Comparison of ENCODE assay signal across 16 cellular contexts in the genomic region with DNA sequence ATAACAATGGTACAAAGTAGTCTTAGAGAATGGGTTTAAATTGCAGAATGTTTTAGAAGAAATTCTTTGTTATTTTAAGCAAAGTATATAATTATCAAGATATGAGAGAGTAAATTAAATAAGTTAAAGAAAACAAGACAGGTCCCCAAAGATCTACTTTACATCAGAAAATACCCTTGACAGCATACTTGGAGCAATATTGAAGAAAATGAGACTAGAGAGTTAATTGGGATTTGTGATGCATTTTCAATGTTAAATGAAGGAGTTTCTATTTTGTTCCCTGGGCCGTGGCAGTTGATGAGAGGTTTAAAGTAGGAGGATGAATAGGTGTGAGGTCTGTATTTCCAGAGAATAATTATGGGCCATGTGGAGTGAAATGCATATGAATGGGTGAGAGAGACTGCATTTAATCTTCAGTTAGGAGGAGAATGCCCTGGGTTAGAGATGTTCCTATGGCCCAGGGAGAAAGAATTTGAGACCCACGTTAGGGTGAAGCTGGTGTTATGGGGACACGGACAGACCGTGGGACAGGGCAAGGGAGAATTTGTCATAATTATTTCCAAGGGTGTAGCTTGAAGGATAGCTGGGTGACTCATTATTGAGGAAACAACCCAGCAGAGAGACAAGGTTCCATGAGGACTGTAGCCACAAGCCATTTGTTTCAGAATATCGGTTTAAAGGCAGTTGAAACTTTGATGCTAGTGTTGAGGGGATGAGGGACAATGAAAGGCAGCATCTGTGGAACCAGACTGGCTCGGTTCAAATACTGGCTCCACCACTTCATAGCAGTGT. TPM values are rescaled to one million over a fixed set of nuclear protein-coding genes. Genes with fewer than 3 reads are reported as not detected.
DNase-seq lines count a peak whose midpoint lies in the region; ATAC-seq, FAIRE-seq and TF ChIP-seq lines count a peak whose summit lies in the region.
"Had no signal": no experiment of that assay in that cellular context is flagged by ENCODE, and none has a peak within 500 bp of the region (broad histone marks: within the 10 kb centered on the region; RNA-seq: fewer than 3 reads in every experiment).

No MANE protein-coding gene starts in this region.

- intact Hi-C loops in spleen (cut with DNase I; ENCODE audit: low total_unique reads) = no loop called here

- H3K27me3 ChIP-seq in bronchial epithelial cell (ENCODE audit: control insufficient read depth, insufficient read depth, low read length) = no peaks in the 10 kb centered on the region
- H3K27me3 ChIP-seq in spleen (replicated peaks in 1 of 7) = no peaks in the 10 kb centered on the region
- H3K27me3 ChIP-seq: upper lobe of left lung had no signal

- peak overlapping the region in 7 of 8 donors; percentile 4 to 76 (median 35) for H3K27ac ChIP-seq in spleen
- H3K27ac ChIP-seq: KMS-11, upper lobe of left lung had no signal

- H3K4me1 Mint-ChIP-seq in activated naive CD4-positive, alpha-beta T cell treated with anti-CD3 and anti-CD28 coated beads, Interleukin-2, amount 50 U/mL, for 24 hours = peaks cover 55% of the 10 kb centered on the region

- peak overlapping the region; percentile 31 for H3K27ac Mint-ChIP-seq in activated naive CD4-positive, alpha-beta T cell treated with anti-CD3 and anti-CD28 coated beads, Interleukin-2, amount 50 U/mL, for 24 hours
- H3K27ac Mint-ChIP-seq: stimulated activated effector memory CD8-positive, alpha-beta T cell treated with anti-CD3 and anti-CD28 coated beads, Interleukin-12 subunit alpha, Interleukin-12 subunit beta, amount 100 ng/mL, for 72 hours had no signal

- in situ Hi-C loops in G401 (cut with HindIII; ENCODE audit: low sequenced_read_pairs) = no loop called here

- H3K36me3 Mint-ChIP-seq in activated naive CD4-positive, alpha-beta T cell treated with anti-CD3 and anti-CD28 coated beads, Interleukin-2, amount 50 U/mL, for 24 hours = peaks cover 24% of the 10 kb centered on the region

- no peak for TF ChIP-seq POLR2A in spleen (IDR thresholded peaks at IDR 0.05)

- H3K9me3 ChIP-seq in spleen = peaks cover 0 to 4% (median 0%) of the 10 kb centered on the region in 8 donors
- H3K9me3 ChIP-seq: upper lobe of left lung had no signal

- no peak for ATAC-seq in HG03139 (IDR thresholded peaks at IDR 0.05; ENCODE audit: unreplicated experiment)
- ATAC-seq: activated T-cell treated with anti-CD3 and anti-CD28 coated beads, Interleukin-2, amount 50 U/mL, for 4 hours; stimulated activated effector memory CD8-positive, alpha-beta T cell treated with anti-CD3 and anti-CD28 coated beads, Interleukin-12 subunit alpha, Interleukin-12 subunit beta, amount 100 ng/mL, for 72 hours had no signal

- H3K36me3 ChIP-seq in bronchial epithelial cell (ENCODE audit: control insufficient read depth, insufficient read depth, low read length) (no peaks in the 10 kb centered on the region), spleen (peaks cover 0 to 40% (median 0%) of the 10 kb centered on the region in 6 donors)

- H3K27me3 Mint-ChIP-seq in activated naive CD4-positive, alpha-beta T cell treated with anti-CD3 and anti-CD28 coated beads, Interleukin-2, amount 50 U/mL, for 24 hours = no peaks in the 10 kb centered on the region

- 92 to 97% (median 94%) methylated on average over 6 of the region's 6 CpGs for WGBS in spleen, 5 donors

- no peak for FAIRE-seq in bronchial epithelial cell (lab: Jason Lieb, UNC)

- no peak for TF ChIP-seq CTCF in bronchial epithelial cell (IDR thresholded peaks at IDR 0.05; ENCODE audit: insufficient read depth, low read length, severe bottlenecking)
- no peak for TF ChIP-seq CTCF in spleen (IDR thresholded peaks at IDR 0.05 in 8 of 11, conservative IDR thresholded peaks at IDR 0.05 in 3 of 11)

- no peak for DNase-seq in activated naive CD4-positive, alpha-beta T cell treated with anti-CD3 and anti-CD28 coated beads, Interleukin-2, amount 50 U/mL, for 16 hours
- DNase-seq in MV-4-11 (lab: John Stamatoyannopoulos, UW) = peak; percentile 21
- DNase-seq in bronchial epithelial cell (ENCODE audit: low read depth) = peak; percentile 34
- no peak for DNase-seq in spleen
- DNase-seq in G401 (ENCODE audit: low spot score) = no peak
- DNase-seq in globus pallidus (ENCODE audit: low spot score) = no peak
- DNase-seq: activated T-cell treated with anti-CD3 and anti-CD28 coated beads, Interleukin-2, amount 50 U/mL, for 4 hours; amygdala; GDM1; NCI-H146; NCI-H446; upper lobe of left lung had no signal

- peaks cover 36 to 100% (median 74%) of the 10 kb centered on the region in 6 donors for H3K4me1 ChIP-seq in spleen
- H3K4me1 ChIP-seq: upper lobe of left lung had no signal

- H3K9me3 Mint-ChIP-seq in activated naive CD4-positive, alpha-beta T cell treated with anti-CD3 and anti-CD28 coated beads, Interleukin-2, amount 50 U/mL, for 24 hours = peaks cover 5% of the 10 kb centered on the region
- H3K9me3 Mint-ChIP-seq: activated T-cell treated with anti-CD3 and anti-CD28 coated beads, Interleukin-2, amount 50 U/mL, for 4 hours had no signal

- H3K4me3 Mint-ChIP-seq in activated naive CD4-positive, alpha-beta T cell treated with anti-CD3 and anti-CD28 coated beads, Interleukin-2, amount 50 U/mL, for 24 hours = no peak overlapping the region
- H3K4me3 Mint-ChIP-seq: activated T-cell treated with anti-CD3 and anti-CD28 coated beads, Interleukin-2, amount 50 U/mL, for 4 hours; stimulated activated effector memory CD8-positive, alpha-beta T cell treated with anti-CD3 and anti-CD28 coated beads, Interleukin-12 subunit alpha, Interleukin-12 subunit beta, amount 100 ng/mL, for 72 hours had no signal

- no peak overlapping the region for H3K4me3 ChIP-seq in bronchial epithelial cell (ENCODE audit: low read depth, low read length)
- H3K4me3 ChIP-seq in spleen = no peak overlapping the region
- H3K4me3 ChIP-seq: upper lobe of left lung had no signal

RNA-seq across cellular contexts. Expression of gene MGAT5, which starts 22.7 kb away (rescaled TPM):
- total RNA-seq in bronchial epithelial cell (48.7 and 66.2 TPM in 2 replicates), spleen (100 to 1,000 TPM in 4 of 7 donors, 10 to 100 TPM in 3; 81.0 to 110 (median 101) TPM)
- polyA plus RNA-seq in spleen = 10 to 100 TPM; 11.2 to 17.5 (median 14.4) TPM
- 0.07 and 0.31 TPM in 2 replicates for total RNA-seq in G401 (2014; rRNA removed; shearing (Covaris generic))

Comparison
In these comparisons a context has a peak if more than half of its experiments do, and no peak if none do; other contexts are left out.
1. DNase-seq: peak in MV-4-11 (single experiment) and bronchial epithelial cell (single experiment); none in activated naive CD4-positive, alpha-beta T cell treated with anti-CD3 and anti-CD28 coated beads, Interleukin-2, amount 50 U/mL, for 16 hours (single experiment), spleen (single experiment), G401 (single experiment) and globus pallidus (single experiment).
2. RNA of gene MGAT5, which starts 22.7 kb away (total RNA-seq): 81.0 to 110 TPM in spleen and 48.7 to 66.2 TPM in bronchial epithelial cell; 0.07 to 0.31 TPM in G401; every median in the first group is over 10 times any median in the second.